8 cellular contexts compared by ENCODE assay signal in the genomic region with DNA sequence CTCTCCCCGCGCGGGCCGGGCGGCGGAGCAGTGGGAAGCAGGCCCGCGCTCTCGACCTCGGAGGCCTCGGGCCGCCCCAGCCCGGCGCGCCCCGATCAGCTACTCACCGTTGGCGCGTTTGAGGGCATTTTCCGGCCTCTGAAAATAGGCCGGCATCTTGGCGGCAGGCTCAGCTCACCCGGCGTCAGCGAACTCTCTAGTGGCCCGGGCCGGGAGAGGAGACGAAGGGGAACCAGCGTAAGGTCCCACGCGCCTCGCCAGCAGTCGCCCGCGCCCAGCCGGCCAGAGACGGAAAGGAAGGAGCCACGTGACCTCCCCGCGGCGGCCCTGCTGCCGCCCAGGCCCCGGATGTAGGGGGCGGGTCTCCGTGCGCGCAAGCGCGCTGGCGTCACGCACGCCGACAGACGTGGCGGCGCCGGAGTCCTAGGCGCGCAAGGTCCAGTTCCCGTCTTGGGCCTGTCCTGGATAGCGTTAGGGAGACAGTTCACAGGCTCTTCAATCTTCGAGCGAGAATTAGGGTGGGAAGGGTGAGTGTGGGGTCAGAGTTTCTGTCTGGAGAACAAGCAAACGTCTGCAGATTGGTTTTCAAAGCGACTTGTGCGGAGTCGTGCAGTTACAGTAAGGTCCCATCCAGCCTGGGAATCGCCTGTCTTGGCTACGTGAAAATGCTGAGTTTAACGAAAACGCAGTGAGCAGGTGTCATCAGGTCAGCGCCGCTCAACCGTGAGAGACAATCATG. TPM values are rescaled to one million over a fixed set of nuclear protein-coding genes. Genes with fewer than 3 reads are reported as not detected.
DNase-seq lines count a peak whose midpoint lies in the region; ATAC-seq and TF ChIP-seq lines count a peak whose summit lies in the region.

A gene with protein sequence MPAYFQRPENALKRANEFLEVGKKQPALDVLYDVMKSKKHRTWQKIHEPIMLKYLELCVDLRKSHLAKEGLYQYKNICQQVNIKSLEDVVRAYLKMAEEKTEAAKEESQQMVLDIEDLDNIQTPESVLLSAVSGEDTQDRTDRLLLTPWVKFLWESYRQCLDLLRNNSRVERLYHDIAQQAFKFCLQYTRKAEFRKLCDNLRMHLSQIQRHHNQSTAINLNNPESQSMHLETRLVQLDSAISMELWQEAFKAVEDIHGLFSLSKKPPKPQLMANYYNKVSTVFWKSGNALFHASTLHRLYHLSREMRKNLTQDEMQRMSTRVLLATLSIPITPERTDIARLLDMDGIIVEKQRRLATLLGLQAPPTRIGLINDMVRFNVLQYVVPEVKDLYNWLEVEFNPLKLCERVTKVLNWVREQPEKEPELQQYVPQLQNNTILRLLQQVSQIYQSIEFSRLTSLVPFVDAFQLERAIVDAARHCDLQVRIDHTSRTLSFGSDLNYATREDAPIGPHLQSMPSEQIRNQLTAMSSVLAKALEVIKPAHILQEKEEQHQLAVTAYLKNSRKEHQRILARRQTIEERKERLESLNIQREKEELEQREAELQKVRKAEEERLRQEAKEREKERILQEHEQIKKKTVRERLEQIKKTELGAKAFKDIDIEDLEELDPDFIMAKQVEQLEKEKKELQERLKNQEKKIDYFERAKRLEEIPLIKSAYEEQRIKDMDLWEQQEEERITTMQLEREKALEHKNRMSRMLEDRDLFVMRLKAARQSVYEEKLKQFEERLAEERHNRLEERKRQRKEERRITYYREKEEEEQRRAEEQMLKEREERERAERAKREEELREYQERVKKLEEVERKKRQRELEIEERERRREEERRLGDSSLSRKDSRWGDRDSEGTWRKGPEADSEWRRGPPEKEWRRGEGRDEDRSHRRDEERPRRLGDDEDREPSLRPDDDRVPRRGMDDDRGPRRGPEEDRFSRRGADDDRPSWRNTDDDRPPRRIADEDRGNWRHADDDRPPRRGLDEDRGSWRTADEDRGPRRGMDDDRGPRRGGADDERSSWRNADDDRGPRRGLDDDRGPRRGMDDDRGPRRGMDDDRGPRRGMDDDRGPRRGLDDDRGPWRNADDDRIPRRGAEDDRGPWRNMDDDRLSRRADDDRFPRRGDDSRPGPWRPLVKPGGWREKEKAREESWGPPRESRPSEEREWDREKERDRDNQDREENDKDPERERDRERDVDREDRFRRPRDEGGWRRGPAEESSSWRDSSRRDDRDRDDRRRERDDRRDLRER (N-terminal part only) (minus strand): TSS at position 297 of the 739 bp plus-strand sequence. CDS start 141 bp downstream, at position 156.

- peaks cover 2% of the 10 kb centered on the region for H3K36me3 Mint-ChIP-seq in T-helper 17 cell (ENCODE audit: low read depth)

- in situ Hi-C loops in GM13976 (cut with MboI; ENCODE audit: low sequenced_read_pairs, unreplicated experiment), result no loop called here

- H3K36me3 ChIP-seq in right atrium auricular region, result no peaks in the 10 kb centered on the region
- peaks cover 0 to 4% of the 10 kb centered on the region in 2 donors for H3K36me3 ChIP-seq in psoas muscle (ENCODE audit: insufficient read depth in 1 of 2, low read depth in 1 of 2)
- H3K36me3 ChIP-seq in urinary bladder (ENCODE audit: insufficient read depth), result no peaks in the 10 kb centered on the region

- peak; percentile 86 for ATAC-seq in HG02759 (IDR thresholded peaks at IDR 0.05; ENCODE audit: unreplicated experiment)
- ATAC-seq in T-helper 17 cell, result peak; percentile 81
- ATAC-seq in psoas muscle, result peak; percentile 96 to 97 (median 96)

- peak within 1 kb of the TSS; percentile 99 for H3K4me3 Mint-ChIP-seq in T-helper 17 cell

- intact Hi-C loops in psoas muscle (cut with DNase I), result loop anchor here in 1 of 2 donors (5.0 kb wide), 1 partner anchor 42 kb away; no protein-coding TSS in a partner anchor

- no peaks in the 10 kb centered on the region for H3K27me3 ChIP-seq in right atrium auricular region
- no peaks in the 10 kb centered on the region for H3K27me3 ChIP-seq in psoas muscle (ENCODE audit: insufficient read depth in 3 of 3, low read length in 2 of 3)

- DNase-seq in GM13976 (ENCODE audit: low spot score), result peak; percentile 96
- DNase-seq in NCI-H1417 (lab: John Stamatoyannopoulos, UW), result peak; percentile 81 to 88 (median 83)
- peak; percentile 88 to 90 (median 88) for DNase-seq in T-helper 17 cell
- peak; percentile 92 for DNase-seq in right atrium auricular region (ENCODE audit: low spot score)
- peak; percentile 92 to 97 for DNase-seq in psoas muscle

- H3K4me1 ChIP-seq in right atrium auricular region (peaks cover 0 to 43% of the 10 kb centered on the region in 2 donors), psoas muscle (peaks cover 26% of the 10 kb centered on the region), urinary bladder (ENCODE audit: insufficient read depth) (peaks cover 2% of the 10 kb centered on the region)

- H3K9me3 ChIP-seq in T-helper 17 cell (ENCODE audit: control insufficient read depth, low read length, poor library complexity, severe bottlenecking) (no peaks in the 10 kb centered on the region), right atrium auricular region (no peaks in the 10 kb centered on the region), psoas muscle (no peaks in the 10 kb centered on the region)

- H3K27me3 Mint-ChIP-seq in T-helper 17 cell, result no peaks in the 10 kb centered on the region

- TF ChIP-seq CTCF in GM13976 (IDR thresholded peaks at IDR 0.05; ENCODE audit: borderline replicate concordance, control extremely low read depth, extremely low read depth, insufficient read depth, missing control alignments), result no peak
- no peak for TF ChIP-seq CTCF in right atrium auricular region (IDR thresholded peaks at IDR 0.05)
- no peak for TF ChIP-seq CTCF in psoas muscle (IDR thresholded peaks at IDR 0.05)

- H3K27ac ChIP-seq in angular gyrus (ENCODE audit: low read depth, low read length), result peak within 1 kb of the TSS; percentile 90
- peak within 1 kb of the TSS; percentile 94 to 99 for H3K27ac ChIP-seq in right atrium auricular region
- H3K27ac ChIP-seq in psoas muscle, result peak within 1 kb of the TSS; percentile 94
- peak within 1 kb of the TSS; percentile 98 for H3K27ac ChIP-seq in urinary bladder (ENCODE audit: low read depth)

- WGBS in psoas muscle, 3 donors, result 0 to 1% (median 0%) methylated on average over 55 to 74 of the region's 74 CpGs
- under 1% methylated on average over 74 of the region's 74 CpGs for WGBS in urinary bladder

- H3K27ac Mint-ChIP-seq in T-helper 17 cell, result peak within 1 kb of the TSS; percentile 99

- H3K4me3 ChIP-seq in right atrium auricular region, result peak within 1 kb of the TSS; percentile 77 to 97
- H3K4me3 ChIP-seq in psoas muscle, result peak within 1 kb of the TSS; percentile 82
- H3K4me3 ChIP-seq in urinary bladder (ENCODE audit: low read depth, low read length), result peak within 1 kb of the TSS; percentile 73

- peaks cover 38% of the 10 kb centered on the region for H3K4me1 Mint-ChIP-seq in T-helper 17 cell

RNA-seq across cellular contexts. Expression of the gene that starts here (rescaled TPM):
- 100 to 1,000 TPM; 149 to 169 TPM for total RNA-seq in T-helper 17 cell
- total RNA-seq in right atrium auricular region, result 10 to 100 TPM; 69.8 to 76.9 TPM
- 100 to 1,000 TPM; 148 to 226 (median 190) TPM for total RNA-seq in psoas muscle
- 100 to 1,000 TPM in 2 of 3 donors, 10 to 100 TPM in 1; 71.3 to 120 (median 108) TPM for polyA plus RNA-seq in psoas muscle
- 110 TPM for total RNA-seq in urinary bladder
- 81.9 TPM for polyA plus RNA-seq in urinary bladder

Comparison
In these comparisons a context has a peak if more than half of its experiments do, and no peak if none do; other contexts are left out.
1. Peak in every context shown above with its lines: DNase-seq, ATAC-seq, H3K4me3 ChIP-seq and H3K27ac ChIP-seq.